ENCODE assay signal across 15 cellular contexts in genomic region chr11:93528252-93528651, GRCh38. TPM values are rescaled to one million over a fixed set of nuclear protein-coding genes. Genes with fewer than 3 reads are reported as not detected.
A peak's percentile ranks its signal among the peaks of the same experiment; 100 is the strongest.
DNase-seq lines count a peak whose midpoint lies in the region; TF ChIP-seq lines count a peak whose summit lies in the region.
"Had no signal": no experiment of that assay in that cellular context is flagged by ENCODE, and none has a peak within 500 bp of the region (broad histone marks: within the 10 kb centered on the region; RNA-seq: fewer than 3 reads in every experiment).

No MANE protein-coding gene starts in this region.

- H4K20me1 ChIP-seq in hepatocyte (ENCODE audit: insufficient read depth, poor library complexity, severe bottlenecking), result no peaks in the 10 kb centered on the region

- no peak for TF ChIP-seq EP300 in tibial nerve (IDR thresholded peaks at IDR 0.05)

- H3K4me3 Mint-ChIP-seq in T-helper 2 cell treated with Interferon-gamma antibody and Interleukin-4, amounts not matched to agents 5 μg/mL and 100 μg/mL, for 36 hours, result peak overlapping the region; percentile 70
- peak overlapping the region in 2 of 3 experiments; percentile 17 to 60 for H3K4me3 Mint-ChIP-seq in nephron
- H3K4me3 Mint-ChIP-seq: activated naive CD8-positive, alpha-beta T cell treated with anti-CD3 and anti-CD28 coated beads for 36 hours; mesothelial cell of epicardium; stimulated activated naive CD8-positive, alpha-beta T cell treated with anti-CD3 and anti-CD28 coated beads, Interleukin-15, amount 100 ng/mL, for 72 hours had no signal

- H3K27me3 ChIP-seq in dorsolateral prefrontal cortex (no peaks in the 10 kb centered on the region), tibial nerve (no peaks in the 10 kb centered on the region), hepatocyte (no peaks in the 10 kb centered on the region)

- TF ChIP-seq CTCF in dorsolateral prefrontal cortex (IDR thresholded peaks at IDR 0.05 in 54 of 56, conservative IDR thresholded peaks at IDR 0.05 in 2 of 56; ENCODE audit: low read depth in 1 of 56, partially characterized antibody in 56 of 56) (no peak), nephron (IDR thresholded peaks at IDR 0.05; ENCODE audit: unreplicated experiment in 3 of 3) (no peak), tibial nerve (IDR thresholded peaks at IDR 0.05) (no peak), hepatocyte (IDR thresholded peaks at IDR 0.05; ENCODE audit: poor library complexity) (no peak)

- peaks cover 81% of the 10 kb centered on the region for H3K79me2 ChIP-seq in hepatocyte

- H3K4me2 ChIP-seq in hepatocyte, result no peak overlapping the region

- H3K4me3 ChIP-seq in dorsolateral prefrontal cortex (no peak overlapping the region), tibial nerve (no peak overlapping the region), hepatocyte (no peak overlapping the region)

- DNase-seq in T-helper 2 cell treated with Interferon-gamma antibody and Interleukin-4, amounts not matched to agents 5 μg/mL and 100 μg/mL, for 36 hours (ENCODE audit: low spot score), result no peak
- DNase-seq in T-helper 2 cell (no peak), dorsolateral prefrontal cortex (no peak), tibial nerve (ENCODE audit: low spot score in 2 of 2) (peak; percentile 18 to 27), MV-4-11 (lab: John Stamatoyannopoulos, UW) (no peak), hepatocyte (ENCODE audit: low spot score) (no peak), germinal center (ENCODE audit: low spot score) (no peak)
- DNase-seq: ACHN; activated naive CD8-positive, alpha-beta T cell treated with anti-CD3 and anti-CD28 coated beads for 36 hours; DMS53; Karpas-422; NCI-H187 treated with DMSO at 0.1 percent for 48 hours; stimulated activated naive CD8-positive, alpha-beta T cell treated with anti-CD3 and anti-CD28 coated beads, Interleukin-15, amount 100 ng/mL, for 72 hours had no signal

- H3K9me3 ChIP-seq in tibial nerve (no peaks in the 10 kb centered on the region), hepatocyte (ENCODE audit: low read depth) (no peaks in the 10 kb centered on the region)

- H3K36me3 ChIP-seq in tibial nerve, result peaks cover 0 to 1% (median 0%) of the 10 kb centered on the region in 3 donors
- H3K36me3 ChIP-seq in hepatocyte (replicated peaks; ENCODE audit: insufficient read depth, low read depth), result no peaks in the 10 kb centered on the region

- peak overlapping the region; percentile 56 for H3K27ac Mint-ChIP-seq in T-helper 2 cell treated with Interferon-gamma antibody and Interleukin-4, amounts not matched to agents 5 μg/mL and 100 μg/mL, for 36 hours
- H3K27ac Mint-ChIP-seq in nephron, result peak overlapping the region; percentile 80 to 96 (median 83)
- H3K27ac Mint-ChIP-seq: activated naive CD8-positive, alpha-beta T cell treated with anti-CD3 and anti-CD28 coated beads for 36 hours; mesothelial cell of epicardium; stimulated activated naive CD8-positive, alpha-beta T cell treated with anti-CD3 and anti-CD28 coated beads, Interleukin-15, amount 100 ng/mL, for 72 hours had no signal

- intact Hi-C loops in dorsolateral prefrontal cortex (cut with DNase I), result loop anchor here in 1 of 2 donors (2.0 kb wide), 1 partner anchor 15 kb away; the partner anchor contains the start of gene SMCO4

- H3K4me1 ChIP-seq in tibial nerve, result peaks cover 0 to 40% (median 15%) of the 10 kb centered on the region in 4 donors
- H3K4me1 ChIP-seq in hepatocyte (ENCODE audit: insufficient read depth), result peaks cover 53% of the 10 kb centered on the region

- peaks cover 24% of the 10 kb centered on the region for H3K36me3 Mint-ChIP-seq in T-helper 2 cell treated with Interferon-gamma antibody and Interleukin-4, amounts not matched to agents 5 μg/mL and 100 μg/mL, for 36 hours (ENCODE audit: low read depth)
- no peaks in the 10 kb centered on the region for H3K36me3 Mint-ChIP-seq in nephron (ENCODE audit: low read depth)
- H3K36me3 Mint-ChIP-seq: activated naive CD8-positive, alpha-beta T cell treated with anti-CD3 and anti-CD28 coated beads for 36 hours; mesothelial cell of epicardium had no signal

- WGBS in tibial nerve, 2 donors, result 54 to 62% methylated on average over 4 of the region's 4 CpGs
- WGBS in hepatocyte (ENCODE audit: low lambda C conversion rate, missing lambda C conversion rate), result 88% methylated on average over 4 of the region's 4 CpGs

- no peak for TF ChIP-seq POLR2A in tibial nerve (IDR thresholded peaks at IDR 0.05)

- peak overlapping the region in 48 of 59 donors; percentile 3 to 87 (median 66) for H3K27ac ChIP-seq in dorsolateral prefrontal cortex
- peak overlapping the region; percentile 52 to 94 (median 75) for H3K27ac ChIP-seq in tibial nerve
- H3K27ac ChIP-seq in hepatocyte, result no peak overlapping the region

- no peaks in the 10 kb centered on the region for H3K27me3 Mint-ChIP-seq in T-helper 2 cell treated with Interferon-gamma antibody and Interleukin-4, amounts not matched to agents 5 μg/mL and 100 μg/mL, for 36 hours (ENCODE audit: low read depth)
- H3K27me3 Mint-ChIP-seq in nephron (ENCODE audit: low read depth), result no peaks in the 10 kb centered on the region
- H3K27me3 Mint-ChIP-seq: activated naive CD8-positive, alpha-beta T cell treated with anti-CD3 and anti-CD28 coated beads for 36 hours; stimulated activated naive CD8-positive, alpha-beta T cell treated with anti-CD3 and anti-CD28 coated beads, Interleukin-15, amount 100 ng/mL, for 72 hours had no signal

- peaks cover 92% of the 10 kb centered on the region for H3K4me1 Mint-ChIP-seq in T-helper 2 cell treated with Interferon-gamma antibody and Interleukin-4, amounts not matched to agents 5 μg/mL and 100 μg/mL, for 36 hours (ENCODE audit: low read depth)
- peaks cover 90% of the 10 kb centered on the region for H3K4me1 Mint-ChIP-seq in nephron

- no peaks in the 10 kb centered on the region for H3K9me3 Mint-ChIP-seq in T-helper 2 cell treated with Interferon-gamma antibody and Interleukin-4, amounts not matched to agents 5 μg/mL and 100 μg/mL, for 36 hours
- no peaks in the 10 kb centered on the region for H3K9me3 Mint-ChIP-seq in nephron
- H3K9me3 Mint-ChIP-seq: activated naive CD8-positive, alpha-beta T cell treated with anti-CD3 and anti-CD28 coated beads for 36 hours; stimulated activated naive CD8-positive, alpha-beta T cell treated with anti-CD3 and anti-CD28 coated beads, Interleukin-15, amount 100 ng/mL, for 72 hours had no signal

- H2AFZ ChIP-seq in hepatocyte, result no peak overlapping the region

- no peaks in the 10 kb centered on the region for H3K9me2 ChIP-seq in hepatocyte (replicated peaks; ENCODE audit: insufficient read depth)

RNA-seq across cellular contexts. Expression of gene SMCO4, which starts 14.9 kb away (rescaled TPM):
- total RNA-seq in dorsolateral prefrontal cortex, result 10 to 100 TPM in 65 of 120 experiments, 1 to 10 TPM in 55; 3.1 to 22.5 (median 10.8) TPM
- 10 to 100 TPM in 2 of 4 donors, 1 to 10 TPM in 2; 3.7 to 13.8 (median 7.6) TPM for total RNA-seq in tibial nerve
- 23.5 and 36.1 TPM in 2 replicates for total RNA-seq in hepatocyte
- polyA plus RNA-seq in hepatocyte, result 59.6 and 60.9 TPM in 2 replicates

Comparison
In these comparisons a context has a peak if more than half of its experiments do, and no peak if none do; other contexts are left out.
1. DNase-seq: peak in tibial nerve (2 of 2); none in T-helper 2 cell treated with Interferon-gamma antibody and Interleukin-4, amounts not matched to agents 5 μg/mL and 100 μg/mL, for 36 hours (single experiment), T-helper 2 cell (0 of 5), dorsolateral prefrontal cortex (0 of 10), MV-4-11 (single experiment), hepatocyte (single experiment) and germinal center (single experiment).